Comparison of ENCODE assay signal across 1 cellular context in genomic region chr11:47642099-47642855, GRCh38.
TF ChIP-seq lines count a peak whose summit lies in the region.

MTCH2 (minus strand) TSS chr11:47642559; CDS start chr11:47642465, 94 bp downstream.

TF ChIP-seq in HepG2, 621 proteins besides CTCF, POLR2A, EP300 and RAD21 (continued from another document and continues in another):
- no peak for TF ChIP-seq ZNF275 (CRISPR knock-in tag; IDR thresholded peaks at IDR 0.05; ENCODE audit: borderline replicate concordance)
- TF ChIP-seq SIN3B (IDR thresholded peaks at IDR 0.05; ENCODE audit: low read length): no peak
- TF ChIP-seq ARID3A (IDR thresholded peaks at IDR 0.05; ENCODE audit: low read depth, low read length): no peak
- TF ChIP-seq ZNF816 (CRISPR knock-in tag; IDR thresholded peaks at IDR 0.05; ENCODE audit: borderline replicate concordance): no peak
- peak; percentile 80; the same call in 1 of the 2 replicates for TF ChIP-seq ZNF329 (CRISPR knock-in tag; IDR thresholded peaks at IDR 0.05; ENCODE audit: low read depth)
- TF ChIP-seq ZNF781 (CRISPR knock-in tag; IDR thresholded peaks at IDR 0.05; ENCODE audit: borderline replicate concordance, not compliant biosample characterization): no peak
- no peak for TF ChIP-seq ETV6 (CRISPR knock-in tag; conservative IDR thresholded peaks at IDR 0.05)
- TF ChIP-seq ARID2 (CRISPR knock-in tag; IDR thresholded peaks at IDR 0.05; ENCODE audit: borderline replicate concordance): peak; percentile 62; the same call in 1 of the 2 replicates
- no peak for TF ChIP-seq ZKSCAN1 (IDR thresholded peaks at IDR 0.05; ENCODE audit: low read length)
- peak; percentile 80; the same call in 1 of the 2 replicates for TF ChIP-seq ZBTB39 (CRISPR knock-in tag; IDR thresholded peaks at IDR 0.05)
- no peak for TF ChIP-seq IKZF1 (IDR thresholded peaks at IDR 0.05)
- TF ChIP-seq ZNF512 (CRISPR knock-in tag; IDR thresholded peaks at IDR 0.05): no peak
- TF ChIP-seq SOX5 (CRISPR knock-in tag; IDR thresholded peaks at IDR 0.05; ENCODE audit: borderline replicate concordance): peak; percentile 9; the same call in 1 of the 2 replicates
- peak; percentile 95 for TF ChIP-seq MXD1 (CRISPR knock-in tag; IDR thresholded peaks at IDR 0.05)
- no peak for TF ChIP-seq NBN (conservative IDR thresholded peaks at IDR 0.05)
- peak; percentile 92 for TF ChIP-seq HOXA3 (CRISPR knock-in tag; IDR thresholded peaks at IDR 0.05)
- TF ChIP-seq PAX8 (CRISPR knock-in tag; IDR thresholded peaks at IDR 0.05; ENCODE audit: borderline replicate concordance): no peak; the same call in 1 of the 2 replicates
- TF ChIP-seq KLF6 (CRISPR knock-in tag; IDR thresholded peaks at IDR 0.05): peak; percentile 48; the same call in 1 of the 2 replicates
- peak; percentile 93 for TF ChIP-seq THAP8 (CRISPR knock-in tag; IDR thresholded peaks at IDR 0.05; ENCODE audit: borderline replicate concordance)
- peak; percentile 60; the same call in 1 of the 2 replicates for TF ChIP-seq ZNF713 (CRISPR knock-in tag; IDR thresholded peaks at IDR 0.05)
- peak; percentile 48; the same call in 1 of the 2 replicates for TF ChIP-seq ZNF614 (CRISPR knock-in tag; IDR thresholded peaks at IDR 0.05; ENCODE audit: borderline replicate concordance)
- peak; percentile 43; the same call in 1 of the 2 replicates for TF ChIP-seq GATAD2A (CRISPR knock-in tag; IDR thresholded peaks at IDR 0.05)
- TF ChIP-seq ZNF101 (CRISPR knock-in tag; IDR thresholded peaks at IDR 0.05; ENCODE audit: borderline replicate concordance, low read depth): no peak
- peak; percentile 78 for TF ChIP-seq ZNF891 (CRISPR knock-in tag; IDR thresholded peaks at IDR 0.05)
- TF ChIP-seq NR3C1 (CRISPR knock-in tag; IDR thresholded peaks at IDR 0.05): no peak
- TF ChIP-seq SMAD9 (CRISPR knock-in tag; IDR thresholded peaks at IDR 0.05): 0 out of 2 replicates have a peak, but pooled peaks have one; percentile 52
- no peak for TF ChIP-seq ETS1 (CRISPR knock-in tag; IDR thresholded peaks at IDR 0.05)
- TF ChIP-seq E2F2 (CRISPR knock-in tag; IDR thresholded peaks at IDR 0.05; ENCODE audit: borderline replicate concordance): 0 out of 2 replicates have a peak, but pooled peaks have one; percentile 76
- TF ChIP-seq ZNF841 (CRISPR knock-in tag; IDR thresholded peaks at IDR 0.05; ENCODE audit: borderline replicate concordance): no peak
- no peak for TF ChIP-seq ZBTB38 (CRISPR knock-in tag; IDR thresholded peaks at IDR 0.05)
- no peak for TF ChIP-seq NPAS2 (CRISPR knock-in tag; IDR thresholded peaks at IDR 0.05; ENCODE audit: borderline replicate concordance)
- TF ChIP-seq ATM (IDR thresholded peaks at IDR 0.05; ENCODE audit: borderline replicate concordance): no peak
- no peak; the same call in 1 of the 2 replicates for TF ChIP-seq DZIP1 (CRISPR knock-in tag; IDR thresholded peaks at IDR 0.05)
- TF ChIP-seq JUND (CRISPR knock-in tag; IDR thresholded peaks at IDR 0.05): peak; percentile 53
- no peak for TF ChIP-seq CERS6 (CRISPR knock-in tag; IDR thresholded peaks at IDR 0.05)
- TF ChIP-seq ZNF749 (CRISPR knock-in tag; IDR thresholded peaks at IDR 0.05; ENCODE audit: borderline replicate concordance): no peak
- TF ChIP-seq ZNF709 (CRISPR knock-in tag; IDR thresholded peaks at IDR 0.05): peak; percentile 77; the same call in 1 of the 2 replicates
- peak; percentile 75; the same call in 1 of the 2 replicates for TF ChIP-seq HNF1B (CRISPR knock-in tag; IDR thresholded peaks at IDR 0.05)
- TF ChIP-seq ZNF414 (CRISPR knock-in tag; IDR thresholded peaks at IDR 0.05): 0 out of 2 replicates have a peak, but pooled peaks have one; percentile 51
- TF ChIP-seq ZNF567 (CRISPR knock-in tag; IDR thresholded peaks at IDR 0.05; ENCODE audit: borderline replicate concordance): peak; percentile 44; the same call in 1 of the 2 replicates
- TF ChIP-seq ZSCAN5A (CRISPR knock-in tag; IDR thresholded peaks at IDR 0.05; ENCODE audit: borderline replicate concordance): peak; percentile 88
- peak; percentile 97 for TF ChIP-seq ZFP82 (CRISPR knock-in tag; IDR thresholded peaks at IDR 0.05; ENCODE audit: borderline replicate concordance)
- no peak for TF ChIP-seq FOXM1 (CRISPR knock-in tag; IDR thresholded peaks at IDR 0.05)
- peak; percentile 80; the same call in 1 of the 2 replicates for TF ChIP-seq ZNF564 (CRISPR knock-in tag; IDR thresholded peaks at IDR 0.05)
